ENCODE assay signal across 1 cellular context in genomic region chr3:186907075-186907474, GRCh38.
TF ChIP-seq lines count a peak whose summit lies in the region.

No MANE protein-coding gene starts in this region.

TF ChIP-seq in liver, 16 proteins besides CTCF, POLR2A, EP300 and RAD21:
- peak; percentile 49 for TF ChIP-seq HNF4G (IDR thresholded peaks at IDR 0.05)
- peak; percentile 44 for TF ChIP-seq SP1 (IDR thresholded peaks at IDR 0.05)
- peak; percentile 57 to 85 for TF ChIP-seq HNF4A (conservative IDR thresholded peaks at IDR 0.05)
